Comparison of ENCODE assay signal across 13 cellular contexts in the genomic region with DNA sequence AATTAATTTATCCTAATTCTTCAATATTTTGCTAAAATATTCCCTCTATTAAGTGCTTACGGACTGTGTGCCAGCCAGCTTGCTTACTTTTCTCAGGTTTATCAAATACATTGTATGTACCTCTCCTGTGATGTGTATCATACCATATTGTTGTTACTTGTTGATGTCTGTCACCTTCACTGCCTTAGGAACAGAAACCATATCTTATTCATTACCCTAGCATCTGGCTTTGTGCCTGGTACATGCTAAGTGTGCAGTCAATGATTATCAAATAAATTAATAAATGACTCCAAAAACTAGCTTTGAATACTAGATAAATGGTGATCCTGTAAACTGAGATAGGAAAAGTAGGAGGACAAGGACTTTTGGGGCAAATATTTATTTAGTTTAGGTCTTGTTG. TPM values are rescaled to one million over a fixed set of nuclear protein-coding genes. Genes with fewer than 3 reads are reported as not detected.
DNase-seq lines count a peak whose midpoint lies in the region; ATAC-seq, FAIRE-seq and TF ChIP-seq lines count a peak whose summit lies in the region.
"Had no signal": no experiment of that assay in that cellular context is flagged by ENCODE, and none has a peak within 500 bp of the region (broad histone marks: within the 10 kb centered on the region; RNA-seq: fewer than 3 reads in every experiment).

No MANE protein-coding gene starts in this region.

- peak overlapping the region in 7 of 10 donors; percentile 12 to 55 (median 47) for H3K27ac ChIP-seq in heart right ventricle
- H3K27ac ChIP-seq: gastrocnemius medialis, prostate gland had no signal

- H3K9me3 ChIP-seq in heart right ventricle: no peaks in the 10 kb centered on the region
- H3K9me3 ChIP-seq: gastrocnemius medialis, prostate gland had no signal

- ATAC-seq in heart right ventricle (peak in 3 of 8 donors; percentile 40 to 49 (median 41)), left cardiac atrium (no peak), HG02938 (IDR thresholded peaks at IDR 0.05; ENCODE audit: unreplicated experiment) (peak; percentile 79)
- ATAC-seq: gastrocnemius medialis had no signal

- intact Hi-C loops in heart right ventricle (cut with DNase I): loop anchor here in 1 of 10 donors (5.0 kb wide), 1 partner anchor 35 kb away; no protein-coding TSS in a partner anchor
- intact Hi-C loops in left cardiac atrium (cut with DNase I): no loop called here

- H3K4me3 ChIP-seq in heart right ventricle: no peak overlapping the region
- H3K4me3 ChIP-seq: gastrocnemius medialis, prostate gland had no signal

- H3K27me3 ChIP-seq in heart right ventricle: no peaks in the 10 kb centered on the region
- H3K27me3 ChIP-seq: gastrocnemius medialis had no signal

- DNase-seq in heart right ventricle (no peak), left cardiac atrium (no peak), RCC 7860 (ENCODE audit: low spot score) (peak; percentile 48), renal cortical epithelial cell (ENCODE audit: low read depth) (peak; percentile 91), nucleus accumbens (lab: John Stamatoyannopoulos, UW) (no peak), NCI-H1105 (lab: John Stamatoyannopoulos, UW) (no peak), GF-D8 (lab: John Stamatoyannopoulos, UW) (no peak)
- DNase-seq: activated CD8-positive, alpha-beta memory T cell treated with anti-CD3 and anti-CD28 coated beads for 24 hours; amniotic stem cell; gastrocnemius medialis; KG1 had no signal

- TF ChIP-seq CTCF in heart right ventricle (IDR thresholded peaks at IDR 0.05): no peak

- 63 to 79% methylated on average over 1 of the region's 1 CpG for WGBS in heart right ventricle, 2 donors

- peak; percentile 81 for FAIRE-seq in RCC 7860 (lab: Jason Lieb, UNC)

- peaks cover 0 to 61% (median 26%) of the 10 kb centered on the region in 9 donors for H3K4me1 ChIP-seq in heart right ventricle

- no peaks in the 10 kb centered on the region for H3K36me3 ChIP-seq in heart right ventricle
- H3K36me3 ChIP-seq: gastrocnemius medialis, prostate gland had no signal

RNA-seq across cellular contexts. Expression of a gene that starts 6.9 kb away (rescaled TPM):
- total RNA-seq in heart right ventricle (10 to 100 TPM; 53.4 to 94.9 (median 65.2) TPM), left cardiac atrium (10 to 100 TPM; 38.7 to 42.5 TPM), renal cortical epithelial cell (50.0 and 141 TPM in 2 replicates)
- polyA plus RNA-seq in heart right ventricle: 10 to 100 TPM; 13.1 to 21.9 TPM

RNA-seq across cellular contexts. Expression of a gene that starts 14.9 kb away (rescaled TPM):
- total RNA-seq in heart right ventricle (10 to 100 TPM; 12.0 to 18.6 (median 15.5) TPM), left cardiac atrium (10 to 100 TPM; 12.4 to 13.3 TPM), renal cortical epithelial cell (10.9 and 20.2 TPM in 2 replicates)
- polyA plus RNA-seq in heart right ventricle: 10 to 100 TPM in 1 of 2 donors, 1 to 10 TPM in 1; 3.6 to 10.8 TPM

Comparison
In these comparisons a context has a peak if more than half of its experiments do, and no peak if none do; other contexts are left out.
1. DNase-seq: peak in RCC 7860 (single experiment) and renal cortical epithelial cell (single experiment); none in heart right ventricle (0 of 2), left cardiac atrium (single experiment), nucleus accumbens (0 of 56), NCI-H1105 (single experiment) and GF-D8 (single experiment).